In genomic region chr10:99777918-99778716, GRCh38 we compare ENCODE assay signal across 1 cellular context.
TF ChIP-seq lines count a peak whose summit lies in the region.

No MANE protein-coding gene starts in this region.

TF ChIP-seq in HCT116, 20 proteins besides CTCF, POLR2A, EP300 and RAD21 (continued from another document):
- TF ChIP-seq, protein P1, sequence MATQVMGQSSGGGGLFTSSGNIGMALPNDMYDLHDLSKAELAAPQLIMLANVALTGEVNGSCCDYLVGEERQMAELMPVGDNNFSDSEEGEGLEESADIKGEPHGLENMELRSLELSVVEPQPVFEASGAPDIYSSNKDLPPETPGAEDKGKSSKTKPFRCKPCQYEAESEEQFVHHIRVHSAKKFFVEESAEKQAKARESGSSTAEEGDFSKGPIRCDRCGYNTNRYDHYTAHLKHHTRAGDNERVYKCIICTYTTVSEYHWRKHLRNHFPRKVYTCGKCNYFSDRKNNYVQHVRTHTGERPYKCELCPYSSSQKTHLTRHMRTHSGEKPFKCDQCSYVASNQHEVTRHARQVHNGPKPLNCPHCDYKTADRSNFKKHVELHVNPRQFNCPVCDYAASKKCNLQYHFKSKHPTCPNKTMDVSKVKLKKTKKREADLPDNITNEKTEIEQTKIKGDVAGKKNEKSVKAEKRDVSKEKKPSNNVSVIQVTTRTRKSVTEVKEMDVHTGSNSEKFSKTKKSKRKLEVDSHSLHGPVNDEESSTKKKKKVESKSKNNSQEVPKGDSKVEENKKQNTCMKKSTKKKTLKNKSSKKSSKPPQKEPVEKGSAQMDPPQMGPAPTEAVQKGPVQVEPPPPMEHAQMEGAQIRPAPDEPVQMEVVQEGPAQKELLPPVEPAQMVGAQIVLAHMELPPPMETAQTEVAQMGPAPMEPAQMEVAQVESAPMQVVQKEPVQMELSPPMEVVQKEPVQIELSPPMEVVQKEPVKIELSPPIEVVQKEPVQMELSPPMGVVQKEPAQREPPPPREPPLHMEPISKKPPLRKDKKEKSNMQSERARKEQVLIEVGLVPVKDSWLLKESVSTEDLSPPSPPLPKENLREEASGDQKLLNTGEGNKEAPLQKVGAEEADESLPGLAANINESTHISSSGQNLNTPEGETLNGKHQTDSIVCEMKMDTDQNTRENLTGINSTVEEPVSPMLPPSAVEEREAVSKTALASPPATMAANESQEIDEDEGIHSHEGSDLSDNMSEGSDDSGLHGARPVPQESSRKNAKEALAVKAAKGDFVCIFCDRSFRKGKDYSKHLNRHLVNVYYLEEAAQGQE (IDR thresholded peaks at IDR 0.05; ENCODE audit: low read depth), result no peak
- TF ChIP-seq CEBPB (IDR thresholded peaks at IDR 0.05; ENCODE audit: low read depth), result no peak
- TF ChIP-seq EZH2 (IDR thresholded peaks at IDR 0.05), result no peak
- TF ChIP-seq SP1 (IDR thresholded peaks at IDR 0.05; ENCODE audit: low read depth), result no peak
- no peak for TF ChIP-seq ELF1 (IDR thresholded peaks at IDR 0.05; ENCODE audit: borderline replicate concordance, low read depth)
TF ChIP-seq in HCT116: peak in this region for 1.
